Comparison of ENCODE assay signal across 8 cellular contexts in the genomic region with DNA sequence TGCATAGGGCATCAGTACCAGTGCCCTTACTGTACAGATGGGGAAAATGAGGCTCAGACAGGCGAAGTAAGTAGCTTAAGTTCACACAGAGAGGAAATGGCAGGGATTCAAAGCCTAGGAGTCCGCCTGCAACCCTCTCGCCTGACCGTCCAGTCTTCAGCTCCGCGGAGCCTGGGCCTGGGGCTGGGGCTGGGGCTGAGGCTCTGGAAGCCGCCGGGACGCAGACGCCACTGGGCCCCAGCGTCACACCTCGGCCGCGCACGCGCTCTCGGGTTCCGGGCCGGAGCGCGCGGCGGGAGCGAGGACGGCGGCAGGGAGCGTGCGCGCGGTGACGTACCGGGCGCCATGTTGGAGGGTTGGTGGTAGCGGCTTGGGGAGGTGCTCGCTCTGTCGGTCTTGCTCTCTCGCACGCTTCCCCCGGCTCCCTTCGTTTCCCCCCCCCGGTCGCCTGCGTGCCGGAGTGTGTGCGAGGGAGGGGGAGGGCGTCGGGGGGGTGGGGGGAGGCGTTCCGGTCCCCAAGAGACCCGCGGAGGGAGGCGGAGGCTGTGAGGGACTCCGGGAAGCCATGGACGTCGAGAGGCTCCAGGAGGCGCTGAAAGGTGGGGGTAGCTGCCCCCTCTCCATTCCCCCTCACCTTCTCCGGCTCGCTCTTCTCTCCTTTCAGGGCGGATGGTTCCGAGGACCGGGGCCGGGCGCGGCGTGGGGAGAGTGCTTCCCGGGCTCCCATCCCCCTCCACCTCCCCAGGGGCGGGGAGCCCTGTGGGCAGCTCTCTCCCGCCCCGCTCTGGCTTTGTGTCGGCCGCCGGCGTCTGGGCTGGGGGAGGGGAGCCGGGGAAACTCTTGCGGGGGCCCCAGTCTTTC. TPM values are rescaled to one million over a fixed set of nuclear protein-coding genes. Genes with fewer than 3 reads are reported as not detected.
DNase-seq lines count a peak whose midpoint lies in the region; ATAC-seq and TF ChIP-seq lines count a peak whose summit lies in the region.

Gene PPP4R2, plus strand, starts transcription at position 339 of the 861 bp plus-strand sequence. Its CDS starts 227 bp downstream, at position 566.

- H3K79me2 ChIP-seq in OCI-LY3 (ENCODE audit: low read length), result peaks cover 49% of the 10 kb centered on the region

- DNase-seq in D341Med (ENCODE audit: low spot score) (peak; percentile 94), HT-29 (ENCODE audit: low spot score) (peak; percentile 83), activated T-cell treated with anti-CD3 and anti-CD28 coated beads for 4 hours (peak; percentile 88), epithelial cell of prostate (ENCODE audit: low read depth, low spot score) (peak; percentile 48)
- DNase-seq in stimulated activated CD8-positive, alpha-beta memory T cell treated with anti-CD3 and anti-CD28 coated beads, Interleukin-4, amount 100 ng/mL, for 48 hours, result peak; percentile 93

- peaks cover 28% of the 10 kb centered on the region for H3K36me3 ChIP-seq in OCI-LY3 (replicated peaks; ENCODE audit: low read depth, low read length)
- peaks cover 19 to 21% of the 10 kb centered on the region in 2 donors for H3K36me3 ChIP-seq in mucosa of rectum (ENCODE audit: control insufficient read depth in 2 of 2, insufficient read depth in 2 of 2, low read length in 2 of 2)

- peak within 1 kb of the TSS; percentile 95; the same call in 1 of the 2 replicates for H2AFZ ChIP-seq in OCI-LY3 (ENCODE audit: low read depth, low read length)

- H3K4me2 ChIP-seq in OCI-LY3 (ENCODE audit: low read length), result peak within 1 kb of the TSS; percentile 98

- peak within 1 kb of the TSS; percentile 70 for H3K27ac ChIP-seq in OCI-LY3 (ENCODE audit: low read length)
- peak within 1 kb of the TSS; percentile 91 for H3K27ac ChIP-seq in epithelial cell of prostate
- peak within 1 kb of the TSS; percentile 93 to 96 for H3K27ac ChIP-seq in mucosa of rectum (ENCODE audit: low read depth in 2 of 2, low read length in 2 of 2)

- ATAC-seq in GM21360 (IDR thresholded peaks at IDR 0.05; ENCODE audit: unreplicated experiment), result peak; percentile 90

- no peak for TF ChIP-seq CTCF in OCI-LY3 (IDR thresholded peaks at IDR 0.05; ENCODE audit: low read depth, low read length)

- H3K9me3 ChIP-seq in OCI-LY3 (ENCODE audit: insufficient read depth, low read length) (no peaks in the 10 kb centered on the region), mucosa of rectum (ENCODE audit: control insufficient read depth in 2 of 2, low read length in 2 of 2) (no peaks in the 10 kb centered on the region)

- peak within 1 kb of the TSS; percentile 70 for H3K9ac ChIP-seq in OCI-LY3 (ENCODE audit: low read length)
- peak within 1 kb of the TSS; percentile 74 to 91 for H3K9ac ChIP-seq in mucosa of rectum (ENCODE audit: low read depth in 1 of 2, low read length in 2 of 2)

- H4K20me1 ChIP-seq in OCI-LY3 (ENCODE audit: insufficient read depth, low read length), result peaks cover 44% of the 10 kb centered on the region

- H3K4me3 ChIP-seq in OCI-LY3 (ENCODE audit: low read length) (peak within 1 kb of the TSS; percentile 79), mucosa of rectum (ENCODE audit: low read length in 2 of 2) (peak within 1 kb of the TSS; percentile 83 to 90)

- H3K27me3 ChIP-seq in OCI-LY3 (ENCODE audit: low read depth, low read length) (no peaks in the 10 kb centered on the region), mucosa of rectum (ENCODE audit: control insufficient read depth in 2 of 2, insufficient read depth in 2 of 2, low read length in 2 of 2) (no peaks in the 10 kb centered on the region)

- H3K4me1 ChIP-seq in OCI-LY3 (ENCODE audit: low read length), result peaks cover 24% of the 10 kb centered on the region
- peaks cover 18 to 34% of the 10 kb centered on the region in 2 donors for H3K4me1 ChIP-seq in mucosa of rectum (ENCODE audit: control insufficient read depth in 2 of 2, insufficient read depth in 2 of 2, low read length in 2 of 2)

RNA-seq across cellular contexts. Expression of gene PPP4R2, which starts in this region (rescaled TPM):
- 11.9 and 19.9 TPM in 2 replicates for total RNA-seq in HT-29 (2014; rRNA removed; shearing (Covaris generic))

Comparison
In these comparisons a context has a peak if more than half of its experiments do, and no peak if none do; other contexts are left out.
1. Peak in every context shown above with its lines: DNase-seq, ATAC-seq, H3K4me3 ChIP-seq and H3K27ac ChIP-seq.